9 cellular contexts compared by ENCODE assay signal in genomic region chr22:40414306-40414705, GRCh38. TPM values are rescaled to one million over a fixed set of nuclear protein-coding genes. Genes with fewer than 3 reads are reported as not detected.
DNase-seq lines count a peak whose midpoint lies in the region; ATAC-seq, FAIRE-seq and TF ChIP-seq lines count a peak whose summit lies in the region.
"Had no signal": no experiment of that assay in that cellular context is flagged by ENCODE, and none has a peak within 500 bp of the region (broad histone marks: within the 10 kb centered on the region; RNA-seq: fewer than 3 reads in every experiment).

No MANE protein-coding gene starts in this region.

- H3K79me1 ChIP-seq in mesendoderm (ENCODE audit: low read length) = no peaks in the 10 kb centered on the region

- H4K5ac ChIP-seq in mesendoderm (ENCODE audit: low read length) = no peak overlapping the region

- H2BK15ac ChIP-seq in mesendoderm (replicated peaks; ENCODE audit: low read depth) = no peak overlapping the region

- ATAC-seq in memory B cell (ENCODE audit: low read depth) (no peak), GM18519 (IDR thresholded peaks at IDR 0.05; ENCODE audit: low FRiP score, unreplicated experiment) (no peak)

- H2BK5ac ChIP-seq in mesendoderm (ENCODE audit: low read length) = no peak overlapping the region

- H3K4me2 ChIP-seq in mesendoderm (ENCODE audit: low read length) = no peak overlapping the region

- no peak for TF ChIP-seq POLR2A in GM12891 (IDR thresholded peaks at IDR 0.05; ENCODE audit: low read depth, low read length)

- no peak overlapping the region for H3K23ac ChIP-seq in mesendoderm (ENCODE audit: low read length)

- no peak overlapping the region for H3K56ac ChIP-seq in mesendoderm (ENCODE audit: low read length)

- WGBS in mesendoderm (ENCODE audit: extremely low coverage, insufficient coverage, low lambda C conversion rate) = no CpG with 5 or more reads among the region's 3 CpGs

- H3K4me3 Mint-ChIP-seq in activated naive CD8-positive, alpha-beta T cell treated with anti-CD3 and anti-CD28 coated beads for 36 hours = no peak overlapping the region
- peak overlapping the region; percentile 79 for H3K4me3 Mint-ChIP-seq in memory B cell

- DNase-seq in ACHN (peak; percentile 71), GM12891 (ENCODE audit: insufficient read length, low spot score) (no peak), memory B cell (ENCODE audit: low spot score in 2 of 2) (no peak), mesendoderm (no peak), T1000 (lab: John Stamatoyannopoulos, UW) (no peak), NOMO-1 (lab: John Stamatoyannopoulos, UW; ENCODE audit: unreplicated experiment in 2 of 2) (no peak)
- no peak for DNase-seq in activated naive CD8-positive, alpha-beta T cell treated with anti-CD3 and anti-CD28 coated beads for 36 hours
- DNase-seq: COR-L47 had no signal

- H3K36me3 Mint-ChIP-seq in activated naive CD8-positive, alpha-beta T cell treated with anti-CD3 and anti-CD28 coated beads for 36 hours = peaks cover 26% of the 10 kb centered on the region
- peaks cover 10% of the 10 kb centered on the region for H3K36me3 Mint-ChIP-seq in memory B cell

- H3K4ac ChIP-seq in mesendoderm (ENCODE audit: low read depth, low read length) = no peak overlapping the region

- H2BK120ac ChIP-seq in mesendoderm (ENCODE audit: low read depth, low read length) = no peak overlapping the region

- H3K18ac ChIP-seq in mesendoderm (ENCODE audit: low read length) = no peak overlapping the region

- H4K8ac ChIP-seq in mesendoderm (ENCODE audit: low read depth, low read length) = no peak overlapping the region

- H3K4me3 ChIP-seq in mesendoderm (ENCODE audit: low read length) = no peak overlapping the region

- H3K9ac ChIP-seq in mesendoderm (ENCODE audit: low read length) = no peak overlapping the region

- H3K36me3 ChIP-seq in mesendoderm (ENCODE audit: control insufficient read depth, insufficient read depth, low read length) = peaks cover 11% of the 10 kb centered on the region

- FAIRE-seq in GM12891 (lab: Jason Lieb, UNC) = peak; percentile 85

- H3K27ac Mint-ChIP-seq in activated naive CD8-positive, alpha-beta T cell treated with anti-CD3 and anti-CD28 coated beads for 36 hours = peak overlapping the region; percentile 38
- H3K27ac Mint-ChIP-seq in memory B cell = peak overlapping the region; percentile 86

- in situ Hi-C loops in ACHN (cut with HindIII; ENCODE audit: low pct_ligation_motif_present, low pct_unique_long_range_greater_than_20kb, low sequenced_read_pairs) = no loop called here

- H3K27me3 Mint-ChIP-seq in activated naive CD8-positive, alpha-beta T cell treated with anti-CD3 and anti-CD28 coated beads for 36 hours = no peaks in the 10 kb centered on the region
- H3K27me3 Mint-ChIP-seq in memory B cell = no peaks in the 10 kb centered on the region

- no peaks in the 10 kb centered on the region for H3K27me3 ChIP-seq in mesendoderm (ENCODE audit: insufficient read depth, low read length, poor library complexity)

- H3K27ac ChIP-seq in mesendoderm (ENCODE audit: low read depth, low read length) = no peak overlapping the region

- H3K9me3 Mint-ChIP-seq in activated naive CD8-positive, alpha-beta T cell treated with anti-CD3 and anti-CD28 coated beads for 36 hours = no peaks in the 10 kb centered on the region
- H3K9me3 Mint-ChIP-seq in memory B cell = peaks cover 1% of the 10 kb centered on the region

- no peaks in the 10 kb centered on the region for H3K4me1 ChIP-seq in mesendoderm (ENCODE audit: control insufficient read depth, low read depth, low read length)

- no peak overlapping the region for H2AK5ac ChIP-seq in mesendoderm (ENCODE audit: low read length)

- H3K4me1 Mint-ChIP-seq in activated naive CD8-positive, alpha-beta T cell treated with anti-CD3 and anti-CD28 coated beads for 36 hours = peaks cover 20% of the 10 kb centered on the region
- peaks cover 42% of the 10 kb centered on the region for H3K4me1 Mint-ChIP-seq in memory B cell

- H3K79me2 ChIP-seq in mesendoderm (ENCODE audit: control insufficient read depth, insufficient read depth, low read length) = no peaks in the 10 kb centered on the region

TF ChIP-seq in GM12891, 5 proteins besides CTCF, POLR2A, EP300 and RAD21:
- TF ChIP-seq SPI1 (IDR thresholded peaks at IDR 0.05; ENCODE audit: low read depth, low read length) (no peak), TAF1 (IDR thresholded peaks at IDR 0.05; ENCODE audit: low read depth, low read length) (no peak), PAX5 (IDR thresholded peaks at IDR 0.05; ENCODE audit: insufficient read depth, low read length, severe bottlenecking) (no peak), POU2F2 (IDR thresholded peaks at IDR 0.05; ENCODE audit: low read depth, low read length) (no peak), POLR2AphosphoS5 (IDR thresholded peaks at IDR 0.05; ENCODE audit: low read depth, low read length) (no peak)

RNA-seq across cellular contexts. Expression of gene SGSM3, which starts 43.9 kb away (rescaled TPM):
- 48.9 TPM for polyA plus RNA-seq in GM12891 (2012; ENCODE audit: low read depth, missing spikeins)
- 10 to 100 TPM; 37.6 to 41.4 TPM for total RNA-seq in activated naive CD8-positive, alpha-beta T cell treated with anti-CD3 and anti-CD28 coated beads for 36 hours
- polyA plus RNA-seq in mesendoderm (2013, experiment 1 of 2) = 20.6 TPM
- polyA plus RNA-seq in mesendoderm (2013, experiment 2 of 2) = 24.1 TPM
